8 cellular contexts compared by ENCODE assay signal in the genomic region with DNA sequence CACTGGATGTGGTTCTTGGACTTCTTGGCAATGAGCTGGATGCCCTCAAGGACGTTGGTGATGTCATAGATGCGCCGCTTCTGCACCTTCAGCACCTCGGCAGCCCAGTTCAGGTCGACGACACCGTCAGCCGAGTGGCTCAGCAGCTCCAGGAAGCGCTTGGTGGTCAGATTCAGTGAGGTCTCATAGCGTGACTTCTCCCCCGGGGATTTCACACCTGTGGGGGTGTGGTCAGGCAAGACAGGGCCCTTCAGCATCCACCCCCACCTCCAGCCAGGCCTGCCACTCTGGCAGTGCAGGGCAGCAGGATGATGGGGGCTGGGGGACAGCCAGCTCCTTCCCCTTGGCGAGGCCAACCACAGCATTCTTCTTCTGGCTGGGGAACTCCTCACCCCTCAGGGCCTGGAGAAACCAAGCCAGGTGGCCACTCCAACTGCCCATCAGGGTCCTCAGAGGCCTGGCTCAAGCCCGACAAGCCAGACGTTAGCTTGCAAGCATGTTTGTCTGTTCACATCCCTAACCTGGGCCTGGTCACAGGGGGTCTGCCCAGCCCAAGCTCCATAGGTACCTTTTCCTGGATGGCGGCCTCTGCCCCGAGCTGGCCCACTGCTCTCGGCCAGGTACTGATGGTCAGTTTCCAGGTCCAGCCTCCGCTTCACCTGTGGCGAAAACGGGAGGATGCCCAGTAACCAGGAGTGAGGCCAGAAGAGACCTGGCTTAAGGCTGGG. TPM values are rescaled to one million over a fixed set of nuclear protein-coding genes. Genes with fewer than 3 reads are reported as not detected.
DNase-seq lines count a peak whose midpoint lies in the region; ATAC-seq and FAIRE-seq lines count a peak whose summit lies in the region.

No MANE protein-coding gene starts in this region.

- H3K9me3 Mint-ChIP-seq in CD4-positive, CD25-positive, alpha-beta regulatory T cell, result no peaks in the 10 kb centered on the region
- H3K9me3 Mint-ChIP-seq in activated naive CD8-positive, alpha-beta T cell treated with anti-CD3 and anti-CD28 coated beads, Interleukin-2, amount 50 U/mL, for 24 hours, result no peaks in the 10 kb centered on the region

- H3K36me3 Mint-ChIP-seq in CD4-positive, CD25-positive, alpha-beta regulatory T cell, result no peaks in the 10 kb centered on the region
- peaks cover 25% of the 10 kb centered on the region for H3K36me3 Mint-ChIP-seq in activated naive CD8-positive, alpha-beta T cell treated with anti-CD3 and anti-CD28 coated beads, Interleukin-2, amount 50 U/mL, for 24 hours (ENCODE audit: low read depth)

- H3K9me3 ChIP-seq in CD4-positive, CD25-positive, alpha-beta regulatory T cell (ENCODE audit: control insufficient read depth in 2 of 2, low read length in 2 of 2), result no peaks in the 10 kb centered on the region
- no peaks in the 10 kb centered on the region for H3K9me3 ChIP-seq in SJCRH30 (replicated peaks)

- no peaks in the 10 kb centered on the region for H3K27me3 Mint-ChIP-seq in CD4-positive, CD25-positive, alpha-beta regulatory T cell
- H3K27me3 Mint-ChIP-seq in activated naive CD8-positive, alpha-beta T cell treated with anti-CD3 and anti-CD28 coated beads, Interleukin-2, amount 50 U/mL, for 24 hours, result no peaks in the 10 kb centered on the region

- H3K27me3 ChIP-seq in CD4-positive, CD25-positive, alpha-beta regulatory T cell (ENCODE audit: control insufficient read depth, insufficient read depth, low read length), result no peaks in the 10 kb centered on the region
- no peaks in the 10 kb centered on the region for H3K27me3 ChIP-seq in SJCRH30

- H3K4me1 Mint-ChIP-seq in CD4-positive, CD25-positive, alpha-beta regulatory T cell, result peaks cover 9 to 54% (median 29%) of the 10 kb centered on the region in 4 donors
- peaks cover 55% of the 10 kb centered on the region for H3K4me1 Mint-ChIP-seq in activated naive CD8-positive, alpha-beta T cell treated with anti-CD3 and anti-CD28 coated beads, Interleukin-2, amount 50 U/mL, for 24 hours

- H3K4me1 ChIP-seq in CD4-positive, CD25-positive, alpha-beta regulatory T cell (ENCODE audit: control insufficient read depth, insufficient read depth, low read length, poor library complexity, severe bottlenecking), result peaks cover 30% of the 10 kb centered on the region
- peaks cover 44% of the 10 kb centered on the region for H3K4me1 ChIP-seq in SJCRH30

- ATAC-seq in CD4-positive, CD25-positive, alpha-beta regulatory T cell (ENCODE audit: low read depth in 2 of 2), result peak; percentile 43 to 58
- ATAC-seq in HG03460 (IDR thresholded peaks at IDR 0.05; ENCODE audit: unreplicated experiment), result peak; percentile 64
- peak; percentile 21 for ATAC-seq in activated naive CD8-positive, alpha-beta T cell treated with anti-CD3 and anti-CD28 coated beads, Interleukin-2, amount 50 U/mL, for 24 hours

- H3K4me3 ChIP-seq in CD4-positive, CD25-positive, alpha-beta regulatory T cell (ENCODE audit: low read depth, low read length), result peak overlapping the region; percentile 37
- no peak overlapping the region for H3K4me3 ChIP-seq in SJCRH30

- H3K4me3 Mint-ChIP-seq in CD4-positive, CD25-positive, alpha-beta regulatory T cell, result peak overlapping the region in 3 of 4 donors; percentile 36 to 80 (median 45)
- H3K4me3 Mint-ChIP-seq in activated naive CD8-positive, alpha-beta T cell treated with anti-CD3 and anti-CD28 coated beads, Interleukin-2, amount 50 U/mL, for 24 hours, result peak overlapping the region; percentile 29

- H3K27ac Mint-ChIP-seq in CD4-positive, CD25-positive, alpha-beta regulatory T cell, result peak overlapping the region; percentile 86 to 98 (median 88)
- H3K27ac Mint-ChIP-seq in activated naive CD8-positive, alpha-beta T cell treated with anti-CD3 and anti-CD28 coated beads, Interleukin-2, amount 50 U/mL, for 24 hours, result no peak overlapping the region

- DNase-seq in CD4-positive, CD25-positive, alpha-beta regulatory T cell, result peak in 2 of 3 donors; percentile 35 to 83
- peak; percentile 63 for DNase-seq in GM19239 (ENCODE audit: insufficient read length, low spot score)
- DNase-seq in activated naive CD8-positive, alpha-beta T cell treated with anti-CD3 and anti-CD28 coated beads, Interleukin-2, amount 50 U/mL, for 24 hours, result peak; percentile 28
- no peak for DNase-seq in NCI-H2227 treated with DMSO at 0.1 percent for 48 hours (lab: John Stamatoyannopoulos, UW)
- no peak for DNase-seq in effector CD8-positive, alpha-beta T cell (lab: John Stamatoyannopoulos, UW)
- DNase-seq in NCI-H187 treated with DMSO at 0.1 percent for 48 hours (lab: John Stamatoyannopoulos, UW), result no peak
- no peak for DNase-seq in SJCRH30

- peak; percentile 71 for FAIRE-seq in GM19239 (lab: Jason Lieb, UNC)

- peak overlapping the region; percentile 63 for H3K27ac ChIP-seq in CD4-positive, CD25-positive, alpha-beta regulatory T cell (ENCODE audit: insufficient read depth, low read length, poor library complexity, severe bottlenecking)
- no peak overlapping the region for H3K27ac ChIP-seq in SJCRH30

- no peaks in the 10 kb centered on the region for H3K36me3 ChIP-seq in CD4-positive, CD25-positive, alpha-beta regulatory T cell (ENCODE audit: control insufficient read depth, insufficient read depth, low read length)
- H3K36me3 ChIP-seq in SJCRH30, result peaks cover 44% of the 10 kb centered on the region

RNA-seq across cellular contexts. Expression of a gene that starts 5.7 kb away (rescaled TPM):
- total RNA-seq in CD4-positive, CD25-positive, alpha-beta regulatory T cell, result 15.6 TPM
- polyA plus RNA-seq in CD4-positive, CD25-positive, alpha-beta regulatory T cell, result 1 to 10 TPM; 3.0 to 6.3 (median 3.6) TPM
- 28.2 and 30.8 TPM in 2 replicates for total RNA-seq in SJCRH30 (2014; rRNA removed; shearing (Covaris generic))

RNA-seq across cellular contexts. Expression of a gene that starts 6.3 kb away (rescaled TPM):
- 3.1 TPM for total RNA-seq in CD4-positive, CD25-positive, alpha-beta regulatory T cell
- 1 to 10 TPM in 1 of 4 donors, under 1 TPM in 3; 0.48 to 2.4 (median 0.85) TPM for polyA plus RNA-seq in CD4-positive, CD25-positive, alpha-beta regulatory T cell
- 103 and 112 TPM in 2 replicates for total RNA-seq in SJCRH30 (2014; rRNA removed; shearing (Covaris generic))

RNA-seq across cellular contexts. Expression of a gene that starts 13.2 kb away (rescaled TPM):
- 2.0 TPM for total RNA-seq in CD4-positive, CD25-positive, alpha-beta regulatory T cell
- 10 to 100 TPM in 1 of 4 donors, 1 to 10 TPM in 3; 7.1 to 11.6 (median 8.6) TPM for polyA plus RNA-seq in CD4-positive, CD25-positive, alpha-beta regulatory T cell
- total RNA-seq in SJCRH30 (2014; rRNA removed; shearing (Covaris generic)), result 0.10 TPM in 1 of 2 replicates, not detected in the other

RNA-seq across cellular contexts. Expression of a gene that starts 17.8 kb away (rescaled TPM):
- not detected for total RNA-seq in CD4-positive, CD25-positive, alpha-beta regulatory T cell
- polyA plus RNA-seq in CD4-positive, CD25-positive, alpha-beta regulatory T cell, result under 1 TPM in 1 of 4 donors, not detected in 3; 0.41 TPM
- total RNA-seq in SJCRH30 (2014; rRNA removed; shearing (Covaris generic)), result 0.38 and 0.42 TPM in 2 replicates

RNA-seq across cellular contexts. Expression of a gene that starts 40.2 kb away (rescaled TPM):
- total RNA-seq in CD4-positive, CD25-positive, alpha-beta regulatory T cell, result 5.3 TPM
- polyA plus RNA-seq in CD4-positive, CD25-positive, alpha-beta regulatory T cell, result 10 to 100 TPM; 10.7 to 14.5 (median 11.8) TPM
- total RNA-seq in SJCRH30 (2014; rRNA removed; shearing (Covaris generic)), result 7.4 and 8.2 TPM in 2 replicates

Comparison
In these comparisons a context has a peak if more than half of its experiments do, and no peak if none do; other contexts are left out.
1. DNase-seq: peak in CD4-positive, CD25-positive, alpha-beta regulatory T cell (2 of 3), GM19239 (single experiment) and activated naive CD8-positive, alpha-beta T cell treated with anti-CD3 and anti-CD28 coated beads, Interleukin-2, amount 50 U/mL, for 24 hours (single experiment); none in NCI-H2227 treated with DMSO at 0.1 percent for 48 hours (single experiment), effector CD8-positive, alpha-beta T cell (single experiment), NCI-H187 treated with DMSO at 0.1 percent for 48 hours (single experiment) and SJCRH30 (0 of 2).
2. RNA of a gene that starts 6.3 kb away (total RNA-seq): 103 to 112 TPM in SJCRH30; 3.1 TPM in CD4-positive, CD25-positive, alpha-beta regulatory T cell (single experiment); every median in the first group is over 10 times any median in the second.
3. Peak in every context shown above with its lines, with median percentiles within 50 percentile points of each other: ATAC-seq.